ENCODE assay signal across 16 cellular contexts in the genomic region with DNA sequence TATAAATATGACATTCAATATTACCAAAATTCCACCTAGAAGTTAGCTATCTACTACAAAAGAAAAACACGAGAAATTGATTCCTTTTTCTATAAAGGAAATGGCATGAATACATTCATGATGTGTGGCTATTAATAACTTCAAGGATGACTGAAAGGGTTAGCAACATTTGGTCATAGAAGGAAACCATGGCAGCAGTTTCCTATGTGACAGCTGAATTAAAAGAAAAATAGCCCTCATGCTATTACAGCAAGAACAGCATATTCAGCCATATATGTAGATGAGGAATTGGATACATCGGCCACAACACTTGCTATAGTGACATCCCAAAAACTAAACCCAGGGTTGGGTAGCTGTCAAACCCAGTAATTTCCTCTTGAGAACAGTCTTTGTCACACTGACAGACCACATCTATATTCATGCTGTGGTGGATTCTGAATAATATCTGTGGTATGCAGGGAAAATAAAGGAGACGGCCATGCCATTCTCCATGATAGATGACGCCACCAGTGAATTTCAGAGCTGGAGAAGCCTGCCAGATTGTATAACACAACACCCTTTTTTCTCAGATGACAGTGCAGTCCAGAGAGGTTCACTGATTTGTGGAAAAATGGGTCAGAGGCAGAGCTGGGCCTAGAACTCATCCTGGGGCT. TPM values are rescaled to one million over a fixed set of nuclear protein-coding genes. Genes with fewer than 3 reads are reported as not detected.
DNase-seq lines count a peak whose midpoint lies in the region; FAIRE-seq and TF ChIP-seq lines count a peak whose summit lies in the region.
"Had no signal": no experiment of that assay in that cellular context is flagged by ENCODE, and none has a peak within 500 bp of the region (broad histone marks: within the 10 kb centered on the region; RNA-seq: fewer than 3 reads in every experiment).

No MANE protein-coding gene starts in this region.

- no peak overlapping the region for H3K27ac Mint-ChIP-seq in mesothelial cell of epicardium
- H3K27ac Mint-ChIP-seq: activated T-helper 1 cell treated with anti-CD3 and anti-CD28 coated beads, Interleukin-12 subunit alpha, Interleukin-12 subunit beta, Interleukin-2, Interleukin-4 antibody, amounts not matched to agents 30 ng/mL and 10 ng/mL and 1 ng/mL, durations not matched to agents 14 hours and 24 hours and 36 hours had no signal

- DNase-seq in A172 (ENCODE audit: low spot score) (peak; percentile 70), HPDE6-E6E7 (ENCODE audit: extremely low spot score) (peak; percentile 26), mammary epithelial cell (peak; percentile 86), keratinocyte (ENCODE audit: low read depth, low spot score) (peak; percentile 25), NCI-H82 (lab: John Stamatoyannopoulos, UW) (no peak), mesothelial cell of epicardium (ENCODE audit: low spot score in 2 of 2, unreplicated experiment in 2 of 2) (no peak), SW 1271 (lab: John Stamatoyannopoulos, UW) (no peak)
- DNase-seq in stimulated activated naive CD4-positive, alpha-beta T cell (lab: John Stamatoyannopoulos, UW), result no peak
- DNase-seq: activated CD4-positive, CD25-positive, alpha-beta regulatory T cell; cortex of kidney; GDM1; Karpas-422; NCI-H2227 treated with DMSO at 0.1 percent for 48 hours; RPMI8226; stimulated activated CD4-positive, alpha-beta T cell treated with anti-CD3 and anti-CD28 coated beads, Interleukin-12 subunit alpha, Interleukin-12 subunit beta, amount 100 ng/mL, for 4 hours had no signal

- no peak overlapping the region for H3K4me3 Mint-ChIP-seq in mesothelial cell of epicardium
- H3K4me3 Mint-ChIP-seq: activated T-helper 1 cell treated with anti-CD3 and anti-CD28 coated beads, Interleukin-12 subunit alpha, Interleukin-12 subunit beta, Interleukin-2, Interleukin-4 antibody, amounts not matched to agents 30 ng/mL and 10 ng/mL and 1 ng/mL, durations not matched to agents 14 hours and 24 hours and 36 hours had no signal

- no peaks in the 10 kb centered on the region for H3K9me3 ChIP-seq in mammary epithelial cell (replicated peaks; ENCODE audit: insufficient read depth, low read length)
- H3K9me3 ChIP-seq in keratinocyte (ENCODE audit: control insufficient read depth, low read depth, low read length), result no peaks in the 10 kb centered on the region

- TF ChIP-seq CTCF in mammary epithelial cell (conservative IDR thresholded peaks at IDR 0.05 in 1 of 2, IDR thresholded peaks at IDR 0.05 in 1 of 2; ENCODE audit: extremely low read depth in 1 of 2, insufficient read depth in 1 of 2, low read depth in 1 of 2, low read length in 2 of 2) (no peak), keratinocyte (optimal IDR thresholded peaks at IDR 0.05 in 1 of 3, IDR thresholded peaks at IDR 0.05 in 1 of 3, conservative IDR thresholded peaks at IDR 0.05 in 1 of 3; ENCODE audit: extremely low read depth in 1 of 3, insufficient read depth in 2 of 3, low read length in 3 of 3) (no peak), mesothelial cell of epicardium (IDR thresholded peaks at IDR 0.05; ENCODE audit: unreplicated experiment) (no peak)

- H3K4me2 ChIP-seq in mammary epithelial cell (ENCODE audit: insufficient read depth, low read depth, low read length) (no peak overlapping the region), keratinocyte (ENCODE audit: control insufficient read depth, extremely low read depth, insufficient read depth, low read depth, low read length) (no peak overlapping the region)

- H3K9ac ChIP-seq in mammary epithelial cell (ENCODE audit: insufficient read depth, low read length) (no peak overlapping the region), keratinocyte (ENCODE audit: control insufficient read depth, extremely low read depth, insufficient read depth, low read length) (peak overlapping the region; percentile 4)

- H3K4me1 ChIP-seq in mammary epithelial cell (ENCODE audit: insufficient read depth, low read length), result peaks cover 8% of the 10 kb centered on the region
- peaks cover 15% of the 10 kb centered on the region for H3K4me1 ChIP-seq in keratinocyte (ENCODE audit: control insufficient read depth, extremely low read depth, insufficient read depth, low read length)

- no peak overlapping the region for H3K4me3 ChIP-seq in mammary epithelial cell (replicated peaks in 1 of 3; ENCODE audit: insufficient read depth in 1 of 3, low read depth in 2 of 3, low read length in 3 of 3)
- no peak overlapping the region for H3K4me3 ChIP-seq in keratinocyte (ENCODE audit: control insufficient read depth in 2 of 3, extremely low read depth in 1 of 3, insufficient read depth in 2 of 3, low read depth in 1 of 3, low read length in 3 of 3)

- peaks cover 15% of the 10 kb centered on the region for H3K4me1 Mint-ChIP-seq in mesothelial cell of epicardium

- H3K36me3 ChIP-seq in mammary epithelial cell (ENCODE audit: insufficient read depth, low read length), result no peaks in the 10 kb centered on the region
- H3K36me3 ChIP-seq in keratinocyte (ENCODE audit: control insufficient read depth in 2 of 2, extremely low read depth in 1 of 2, insufficient read depth in 2 of 2, low read length in 2 of 2), result no peaks in the 10 kb centered on the region

- dilution Hi-C loops in mammary epithelial cell (cut with HindIII; ENCODE audit: low sequenced_read_pairs) (no loop called here), keratinocyte (cut with MboI; ENCODE audit: extremely low pct_ligation_motif_present, low sequenced_read_pairs) (no loop called here)

- no peaks in the 10 kb centered on the region for H3K79me2 ChIP-seq in mammary epithelial cell (ENCODE audit: insufficient read depth, low read length)
- no peaks in the 10 kb centered on the region for H3K79me2 ChIP-seq in keratinocyte (ENCODE audit: control insufficient read depth, insufficient read depth, low read length)

- H3K27me3 Mint-ChIP-seq in mesothelial cell of epicardium (ENCODE audit: low read depth), result no peaks in the 10 kb centered on the region

- H3K27me3 ChIP-seq in mammary epithelial cell (ENCODE audit: insufficient read depth, low read length), result no peaks in the 10 kb centered on the region
- H3K27me3 ChIP-seq in keratinocyte (ENCODE audit: control insufficient read depth, extremely low read depth, insufficient read depth, low read length), result no peaks in the 10 kb centered on the region

- CTCF ChIA-PET in mammary epithelial cell (lab: Charles Lee; ENCODE audit: low non-redundant PET), result no interaction called here

- H3K36me3 Mint-ChIP-seq in mesothelial cell of epicardium, result no peaks in the 10 kb centered on the region

- no peaks in the 10 kb centered on the region for H3K9me3 Mint-ChIP-seq in mesothelial cell of epicardium
- H3K9me3 Mint-ChIP-seq: activated T-helper 1 cell treated with anti-CD3 and anti-CD28 coated beads, Interleukin-12 subunit alpha, Interleukin-12 subunit beta, Interleukin-2, Interleukin-4 antibody, amounts not matched to agents 30 ng/mL and 10 ng/mL and 1 ng/mL, durations not matched to agents 14 hours and 24 hours and 36 hours had no signal

- no TSS peak for BruUV-seq in mammary epithelial cell (replicated peaks; lab: Mats Ljungman, UMichigan)

- WGBS in mammary epithelial cell (ENCODE audit: low coverage, missing lambda C conversion rate), result 62% methylated on average over 4 of the region's 4 CpGs

- no peaks in the 10 kb centered on the region for H3K9me1 ChIP-seq in keratinocyte (ENCODE audit: control insufficient read depth, extremely low read depth, insufficient read depth, low read length)

- in situ Hi-C loops in mammary epithelial cell (cut with MboI; ENCODE audit: low sequenced_read_pairs in 2 of 2), result loop anchor here (25.0 kb wide), 2 partner anchors 510 to 885 kb away; a partner anchor contains a TSS

- H4K20me1 ChIP-seq in mammary epithelial cell (ENCODE audit: insufficient read depth, low read length) (no peaks in the 10 kb centered on the region), keratinocyte (ENCODE audit: control insufficient read depth, extremely low read depth, insufficient read depth, low read length) (no peaks in the 10 kb centered on the region)

- H2AFZ ChIP-seq in mammary epithelial cell (ENCODE audit: low read depth, low read length) (no peak overlapping the region), keratinocyte (ENCODE audit: control insufficient read depth, low read length) (no peak overlapping the region)

- H3K27ac ChIP-seq in mammary epithelial cell (ENCODE audit: insufficient read depth, low read depth, low read length) (no peak overlapping the region), keratinocyte (ENCODE audit: control insufficient read depth, insufficient read depth, low read length) (peak overlapping the region; percentile 33)

- intact Hi-C loops in mammary epithelial cell (cut with micrococcal nuclease), result no loop called here

- peak; percentile 49 for FAIRE-seq in keratinocyte (lab: Jason Lieb, UNC)

RNA-seq across cellular contexts. Expression of a gene that starts 32.5 kb away (rescaled TPM):
- 3.6 and 4.9 TPM in 2 replicates for total RNA-seq in A172 (2014; rRNA removed; shearing (Covaris generic))
- total RNA-seq in mammary epithelial cell, result 10 to 100 TPM in 1 of 2 donors, 1 to 10 TPM in 1; 4.0 to 13.8 TPM
- 6.7 TPM for polyA plus RNA-seq in mammary epithelial cell
- not detected for polyA minus RNA-seq in mammary epithelial cell
- 7.0 to 12.9 TPM (median 7.7 TPM) in 3 replicates for polyA plus RNA-seq in keratinocyte
- 7.9 TPM for polyA plus RNA-seq in keratinocyte (2011; ENCODE audit: low read depth)
- 7.7 and 8.1 TPM in 2 replicates for polyA plus RNA-seq in keratinocyte (2011; cell fraction: cytosol; rRNA removed)
- 4.5 and 5.0 TPM in 2 replicates for polyA plus RNA-seq in keratinocyte (2011; cell fraction: nucleus; rRNA removed)
- polyA plus RNA-seq in keratinocyte (2012; ENCODE audit: low replicate concordance), result 4.2 and 12.3 TPM in 2 replicates
- 1.3 to 4.1 TPM (median 1.8 TPM) in 3 replicates for polyA minus RNA-seq in keratinocyte
- not detected for polyA minus RNA-seq in keratinocyte (2011; cell fraction: cytosol; rRNA and poly(A)+ RNA removed)
- 2.5 and 6.7 TPM in 2 replicates for polyA minus RNA-seq in keratinocyte (2011; cell fraction: nucleus; rRNA and poly(A)+ RNA removed)
- 9.9 to 14.1 TPM (median 12.2 TPM) in 3 replicates for total RNA-seq in mesothelial cell of epicardium

RNA-seq across cellular contexts. Expression of a gene that starts 33.7 kb away (rescaled TPM):
- total RNA-seq in A172 (2014; rRNA removed; shearing (Covaris generic)), result 45.9 and 50.6 TPM in 2 replicates
- total RNA-seq in mammary epithelial cell (10 to 100 TPM; 21.8 to 29.0 TPM), mesothelial cell of epicardium (30.6 to 34.9 TPM (median 30.8 TPM) in 3 replicates)
- polyA plus RNA-seq in mammary epithelial cell (25.5 TPM), keratinocyte (18.9 to 27.1 TPM (median 24.9 TPM) in 3 replicates)
- polyA minus RNA-seq in mammary epithelial cell (51.8 TPM), keratinocyte (14.5 to 26.0 TPM (median 24.5 TPM) in 3 replicates)
- 6.1 TPM for polyA plus RNA-seq in keratinocyte (2011; ENCODE audit: low read depth)
- polyA plus RNA-seq in keratinocyte (2011; cell fraction: cytosol; rRNA removed), result 15.7 and 20.7 TPM in 2 replicates
- 21.9 and 22.7 TPM in 2 replicates for polyA plus RNA-seq in keratinocyte (2011; cell fraction: nucleus; rRNA removed)
- 8.5 and 18.0 TPM in 2 replicates for polyA plus RNA-seq in keratinocyte (2012; ENCODE audit: low replicate concordance)
- polyA minus RNA-seq in keratinocyte (2011; cell fraction: cytosol; rRNA and poly(A)+ RNA removed), result 25.9 TPM
- 12.8 and 21.9 TPM in 2 replicates for polyA minus RNA-seq in keratinocyte (2011; cell fraction: nucleus; rRNA and poly(A)+ RNA removed)

Comparison
In these comparisons a context has a peak if more than half of its experiments do, and no peak if none do; other contexts are left out.
1. DNase-seq: peak in A172 (single experiment), HPDE6-E6E7 (single experiment), mammary epithelial cell (single experiment) and keratinocyte (single experiment); none in stimulated activated naive CD4-positive, alpha-beta T cell (0 of 6), NCI-H82 (single experiment), mesothelial cell of epicardium (0 of 2) and SW 1271 (0 of 2).